ENCODE assay signal across 19 cellular contexts in genomic region chr21:44767834-44768831, GRCh38. TPM values are rescaled to one million over a fixed set of nuclear protein-coding genes. Genes with fewer than 3 reads are reported as not detected.
A peak's percentile ranks its signal among the peaks of the same experiment; 100 is the strongest.
DNase-seq lines count a peak whose midpoint lies in the region; ATAC-seq and TF ChIP-seq lines count a peak whose summit lies in the region.
"Had no signal": no experiment of that assay in that cellular context is flagged by ENCODE, and none has a peak within 500 bp of the region (broad histone marks: within the 10 kb centered on the region; RNA-seq: fewer than 3 reads in every experiment).

No MANE protein-coding gene starts in this region.

- H3K27me3 Mint-ChIP-seq in naive thymus-derived CD8-positive, alpha-beta T cell: no peaks in the 10 kb centered on the region
- H3K27me3 Mint-ChIP-seq: memory B cell had no signal

- DNase-seq in NCI-H187 treated with DMSO at 0.1 percent for 48 hours (lab: John Stamatoyannopoulos, UW) (peak; percentile 58), coronary artery (ENCODE audit: low spot score) (peak; percentile 53)
- DNase-seq in naive thymus-derived CD8-positive, alpha-beta T cell: no peak
- DNase-seq: activated CD4-positive, CD25-positive, alpha-beta regulatory T cell treated with anti-CD3 and anti-CD28 coated beads, Interleukin-2, amount 50 U/mL, for 72 hours; activated gamma-delta T cell; NCI-H345; right cardiac atrium; SHP77 had no signal

- POLR2A ChIA-PET in naive thymus-derived CD8-positive, alpha-beta T cell (lab: Charles Lee): interaction anchor here (0.6 to 1.3 kb wide), 2 partner anchors 111 to 265 kb away, joined by 3 to 4 read pairs; partner anchors contain the start of gene KRTAP12-3

- no peaks in the 10 kb centered on the region for H3K9me3 Mint-ChIP-seq in naive thymus-derived CD8-positive, alpha-beta T cell
- H3K9me3 Mint-ChIP-seq: memory B cell had no signal

- ATAC-seq in naive thymus-derived CD8-positive, alpha-beta T cell: no peak
- ATAC-seq in GM21723 (IDR thresholded peaks at IDR 0.05; ENCODE audit: unreplicated experiment) (no peak), HG02763 (IDR thresholded peaks at IDR 0.05; ENCODE audit: unreplicated experiment) (no peak), GM21381 (IDR thresholded peaks at IDR 0.05; ENCODE audit: unreplicated experiment) (no peak), GM21737 (IDR thresholded peaks at IDR 0.05; ENCODE audit: unreplicated experiment) (no peak)
- ATAC-seq: esophagus mucosa, right cardiac atrium had no signal

- no peak overlapping the region for H3K4me3 Mint-ChIP-seq in naive thymus-derived CD8-positive, alpha-beta T cell
- H3K4me3 Mint-ChIP-seq: memory B cell had no signal

- TF ChIP-seq CTCF in C4-2B (conservative IDR thresholded peaks at IDR 0.05) (no peak), coronary artery (IDR thresholded peaks at IDR 0.05) (no peak)

- H3K4me1 Mint-ChIP-seq in naive thymus-derived CD8-positive, alpha-beta T cell: peaks cover 15 to 28% (median 21%) of the 10 kb centered on the region in 4 donors

- H3K27ac Mint-ChIP-seq in naive thymus-derived CD8-positive, alpha-beta T cell: peak overlapping the region in 7 of 10 donors; percentile 35 to 71 (median 53)
- H3K27ac Mint-ChIP-seq: memory B cell had no signal

- H3K27ac ChIP-seq in C4-2B (peak overlapping the region; percentile 5; the same call in 1 of the 2 replicates), coronary artery (no peak overlapping the region)
- H3K27ac ChIP-seq: ascending aorta, neutrophil had no signal

- no peak overlapping the region for H3K4me3 ChIP-seq in coronary artery
- H3K4me3 ChIP-seq: ascending aorta had no signal

- peaks cover 0 to 48% (median 5%) of the 10 kb centered on the region in 3 donors for H3K36me3 Mint-ChIP-seq in naive thymus-derived CD8-positive, alpha-beta T cell

RNA-seq across cellular contexts. Expression of gene UBE2G2, which starts 33.5 kb away (rescaled TPM):
- 100 to 1,000 TPM; 167 to 186 TPM for total RNA-seq in naive thymus-derived CD8-positive, alpha-beta T cell
- 10 to 100 TPM; 56.2 to 72.8 (median 62.3) TPM for polyA plus RNA-seq in naive thymus-derived CD8-positive, alpha-beta T cell

RNA-seq across cellular contexts. Expression of gene SUMO3, which starts 49.7 kb away (rescaled TPM):
- total RNA-seq in naive thymus-derived CD8-positive, alpha-beta T cell: 10 to 100 TPM; 50.2 to 54.6 TPM
- 10 to 100 TPM; 82.8 to 94.1 (median 86.7) TPM for polyA plus RNA-seq in naive thymus-derived CD8-positive, alpha-beta T cell

RNA-seq across cellular contexts. Expression of gene TSPEAR, which starts 56.8 kb away (rescaled TPM):
- total RNA-seq in naive thymus-derived CD8-positive, alpha-beta T cell: not detected
- polyA plus RNA-seq in naive thymus-derived CD8-positive, alpha-beta T cell: under 1 TPM in 1 of 3 donors, not detected in 2; 0.07 TPM
- total RNA-seq: ascending aorta; subcutaneous adipose tissue; T-helper 2 cell treated with Interferon-gamma antibody and Interleukin-4, amounts not matched to agents 100 ng/mL and 5 ng/mL, for 36 hours had no signal

Comparison
In these comparisons a context has a peak if more than half of its experiments do, and no peak if none do; other contexts are left out.
1. DNase-seq: peak in NCI-H187 treated with DMSO at 0.1 percent for 48 hours (single experiment) and coronary artery (single experiment); none in naive thymus-derived CD8-positive, alpha-beta T cell (0 of 10).